Comparison of ENCODE assay signal across 2 cellular contexts in genomic region chr1:182616130-182617074, GRCh38.
TF ChIP-seq lines count a peak whose summit lies in the region.

No MANE protein-coding gene starts in this region.

TF ChIP-seq in HEK293, 187 proteins besides CTCF, POLR2A, EP300 and RAD21 (continued from another document and continues in another):
- TF ChIP-seq, protein P1, sequence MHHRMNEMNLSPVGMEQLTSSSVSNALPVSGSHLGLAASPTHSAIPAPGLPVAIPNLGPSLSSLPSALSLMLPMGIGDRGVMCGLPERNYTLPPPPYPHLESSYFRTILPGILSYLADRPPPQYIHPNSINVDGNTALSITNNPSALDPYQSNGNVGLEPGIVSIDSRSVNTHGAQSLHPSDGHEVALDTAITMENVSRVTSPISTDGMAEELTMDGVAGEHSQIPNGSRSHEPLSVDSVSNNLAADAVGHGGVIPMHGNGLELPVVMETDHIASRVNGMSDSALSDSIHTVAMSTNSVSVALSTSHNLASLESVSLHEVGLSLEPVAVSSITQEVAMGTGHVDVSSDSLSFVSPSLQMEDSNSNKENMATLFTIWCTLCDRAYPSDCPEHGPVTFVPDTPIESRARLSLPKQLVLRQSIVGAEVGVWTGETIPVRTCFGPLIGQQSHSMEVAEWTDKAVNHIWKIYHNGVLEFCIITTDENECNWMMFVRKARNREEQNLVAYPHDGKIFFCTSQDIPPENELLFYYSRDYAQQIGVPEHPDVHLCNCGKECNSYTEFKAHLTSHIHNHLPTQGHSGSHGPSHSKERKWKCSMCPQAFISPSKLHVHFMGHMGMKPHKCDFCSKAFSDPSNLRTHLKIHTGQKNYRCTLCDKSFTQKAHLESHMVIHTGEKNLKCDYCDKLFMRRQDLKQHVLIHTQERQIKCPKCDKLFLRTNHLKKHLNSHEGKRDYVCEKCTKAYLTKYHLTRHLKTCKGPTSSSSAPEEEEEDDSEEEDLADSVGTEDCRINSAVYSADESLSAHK (tag by site-specific recombination; IDR thresholded peaks at IDR 0.05), result peak; percentile 90
- TF ChIP-seq ZSCAN4 (tag by site-specific recombination; IDR thresholded peaks at IDR 0.05) (peak; percentile 99), ZFP37 (tag by site-specific recombination; IDR thresholded peaks at IDR 0.05) (0 out of 2 replicates have a peak, but pooled peaks have one; percentile 66), AEBP2 (tag by site-specific recombination; IDR thresholded peaks at IDR 0.05; ENCODE audit: borderline replicate concordance) (no peak), ZNF311 (tag by site-specific recombination; IDR thresholded peaks at IDR 0.05; ENCODE audit: borderline replicate concordance) (no peak), ZNF544 (tag by site-specific recombination; IDR thresholded peaks at IDR 0.05) (no peak), ZNF248 (tag by site-specific recombination; IDR thresholded peaks at IDR 0.05) (no peak), ZNF391 (tag by site-specific recombination; IDR thresholded peaks at IDR 0.05; ENCODE audit: borderline replicate concordance, low read depth) (peak; percentile 68), ZEB2 (tag by site-specific recombination; IDR thresholded peaks at IDR 0.05) (peak; percentile 99), ZNF404 (tag by site-specific recombination; IDR thresholded peaks at IDR 0.05) (no peak), ZNF658 (tag by site-specific recombination; IDR thresholded peaks at IDR 0.05) (no peak), ZNF423 (tag by site-specific recombination; IDR thresholded peaks at IDR 0.05) (peak; percentile 82; the same call in 1 of the 2 replicates), ZNF223 (tag by site-specific recombination; IDR thresholded peaks at IDR 0.05) (no peak), GFI1B (tag by site-specific recombination; IDR thresholded peaks at IDR 0.05) (peak; percentile 82), ZNF202 (tag by site-specific recombination; IDR thresholded peaks at IDR 0.05; ENCODE audit: borderline replicate concordance) (no peak), ZNF26 (tag by site-specific recombination; IDR thresholded peaks at IDR 0.05) (no peak), FEZF1 (tag by site-specific recombination; IDR thresholded peaks at IDR 0.05) (peak; percentile 95), MEIS1 (CRISPR knock-in tag; IDR thresholded peaks at IDR 0.05; ENCODE audit: borderline replicate concordance) (no peak)
- TF ChIP-seq, protein P2, sequence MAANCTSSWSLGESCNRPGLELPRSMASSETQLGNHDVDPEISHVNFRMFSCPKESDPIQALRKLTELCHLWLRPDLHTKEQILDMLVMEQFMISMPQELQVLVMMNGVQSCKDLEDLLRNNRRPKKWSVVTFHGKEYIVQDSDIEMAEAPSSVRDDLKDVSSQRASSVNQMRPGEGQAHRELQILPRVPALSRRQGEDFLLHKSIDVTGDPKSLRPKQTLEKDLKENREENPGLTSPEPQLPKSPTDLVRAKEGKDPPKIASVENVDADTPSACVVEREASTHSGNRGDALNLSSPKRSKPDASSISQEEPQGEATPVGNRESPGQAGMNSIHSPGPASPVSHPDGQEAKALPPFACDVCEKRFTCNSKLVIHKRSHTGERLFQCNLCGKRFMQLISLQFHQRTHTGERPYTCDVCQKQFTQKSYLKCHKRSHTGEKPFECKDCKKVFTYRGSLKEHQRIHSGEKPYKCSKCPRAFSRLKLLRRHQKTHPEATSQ (tag by site-specific recombination; IDR thresholded peaks at IDR 0.05), result no peak
- TF ChIP-seq, protein P3, sequence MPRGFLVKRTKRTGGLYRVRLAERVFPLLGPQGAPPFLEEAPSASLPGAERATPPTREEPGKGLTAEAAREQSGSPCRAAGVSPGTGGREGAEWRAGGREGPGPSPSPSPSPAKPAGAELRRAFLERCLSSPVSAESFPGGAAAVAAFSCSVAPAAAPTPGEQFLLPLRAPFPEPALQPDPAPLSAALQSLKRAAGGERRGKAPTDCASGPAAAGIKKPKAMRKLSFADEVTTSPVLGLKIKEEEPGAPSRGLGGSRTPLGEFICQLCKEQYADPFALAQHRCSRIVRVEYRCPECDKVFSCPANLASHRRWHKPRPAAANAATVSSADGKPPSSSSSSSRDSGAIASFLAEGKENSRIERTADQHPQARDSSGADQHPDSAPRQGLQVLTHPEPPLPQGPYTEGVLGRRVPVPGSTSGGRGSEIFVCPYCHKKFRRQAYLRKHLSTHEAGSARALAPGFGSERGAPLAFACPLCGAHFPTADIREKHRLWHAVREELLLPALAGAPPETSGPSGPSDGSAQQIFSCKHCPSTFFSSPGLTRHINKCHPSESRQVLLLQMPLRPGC (tag by site-specific recombination; IDR thresholded peaks at IDR 0.05), result peak; percentile 95

TF ChIP-seq in SK-N-SH treated with all-trans-retinoic acid at 6 μM for 48 hours, 23 proteins besides CTCF, POLR2A, EP300 and RAD21 (continued from another document):
- TF ChIP-seq, protein P4, sequence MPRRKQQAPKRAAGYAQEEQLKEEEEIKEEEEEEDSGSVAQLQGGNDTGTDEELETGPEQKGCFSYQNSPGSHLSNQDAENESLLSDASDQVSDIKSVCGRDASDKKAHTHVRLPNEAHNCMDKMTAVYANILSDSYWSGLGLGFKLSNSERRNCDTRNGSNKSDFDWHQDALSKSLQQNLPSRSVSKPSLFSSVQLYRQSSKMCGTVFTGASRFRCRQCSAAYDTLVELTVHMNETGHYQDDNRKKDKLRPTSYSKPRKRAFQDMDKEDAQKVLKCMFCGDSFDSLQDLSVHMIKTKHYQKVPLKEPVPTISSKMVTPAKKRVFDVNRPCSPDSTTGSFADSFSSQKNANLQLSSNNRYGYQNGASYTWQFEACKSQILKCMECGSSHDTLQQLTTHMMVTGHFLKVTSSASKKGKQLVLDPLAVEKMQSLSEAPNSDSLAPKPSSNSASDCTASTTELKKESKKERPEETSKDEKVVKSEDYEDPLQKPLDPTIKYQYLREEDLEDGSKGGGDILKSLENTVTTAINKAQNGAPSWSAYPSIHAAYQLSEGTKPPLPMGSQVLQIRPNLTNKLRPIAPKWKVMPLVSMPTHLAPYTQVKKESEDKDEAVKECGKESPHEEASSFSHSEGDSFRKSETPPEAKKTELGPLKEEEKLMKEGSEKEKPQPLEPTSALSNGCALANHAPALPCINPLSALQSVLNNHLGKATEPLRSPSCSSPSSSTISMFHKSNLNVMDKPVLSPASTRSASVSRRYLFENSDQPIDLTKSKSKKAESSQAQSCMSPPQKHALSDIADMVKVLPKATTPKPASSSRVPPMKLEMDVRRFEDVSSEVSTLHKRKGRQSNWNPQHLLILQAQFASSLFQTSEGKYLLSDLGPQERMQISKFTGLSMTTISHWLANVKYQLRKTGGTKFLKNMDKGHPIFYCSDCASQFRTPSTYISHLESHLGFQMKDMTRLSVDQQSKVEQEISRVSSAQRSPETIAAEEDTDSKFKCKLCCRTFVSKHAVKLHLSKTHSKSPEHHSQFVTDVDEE (CRISPR knock-in tag; IDR thresholded peaks at IDR 0.05), result no peak
- no peak for TF ChIP-seq ISL1 (CRISPR knock-in tag; IDR thresholded peaks at IDR 0.05)
- TF ChIP-seq ARNTL (CRISPR knock-in tag; IDR thresholded peaks at IDR 0.05; ENCODE audit: borderline replicate concordance, low read depth), result no peak
- TF ChIP-seq PPARA (CRISPR knock-in tag; IDR thresholded peaks at IDR 0.05; ENCODE audit: borderline replicate concordance), result no peak
- TF ChIP-seq ZNF565 (CRISPR knock-in tag; conservative IDR thresholded peaks at IDR 0.05; ENCODE audit: low read depth), result no peak
- no peak for TF ChIP-seq TCF4 (CRISPR knock-in tag; IDR thresholded peaks at IDR 0.05; ENCODE audit: borderline replicate concordance)
- no peak for TF ChIP-seq BACH2 (CRISPR knock-in tag; IDR thresholded peaks at IDR 0.05; ENCODE audit: borderline replicate concordance)
- TF ChIP-seq POU6F1 (CRISPR knock-in tag; IDR thresholded peaks at IDR 0.05; ENCODE audit: borderline replicate concordance, low read depth), result no peak
- TF ChIP-seq ZFP3 (CRISPR knock-in tag; IDR thresholded peaks at IDR 0.05), result no peak
- no peak for TF ChIP-seq ZNF8 (CRISPR knock-in tag; IDR thresholded peaks at IDR 0.05)
- no peak for TF ChIP-seq ZC3H10 (CRISPR knock-in tag; IDR thresholded peaks at IDR 0.05)
